ENCODE assay signal across 18 cellular contexts in genomic region chr6:91575032-91575431, GRCh38.
DNase-seq lines count a peak whose midpoint lies in the region; ATAC-seq, FAIRE-seq and TF ChIP-seq lines count a peak whose summit lies in the region.
"Had no signal": no experiment of that assay in that cellular context is flagged by ENCODE, and none has a peak within 500 bp of the region (broad histone marks: within the 10 kb centered on the region; RNA-seq: fewer than 3 reads in every experiment).

No MANE protein-coding gene starts in this region.

- H3K4me1 ChIP-seq in mesenchymal stem cell (ENCODE audit: control insufficient read depth, insufficient read depth, low read depth, low read length) = no peaks in the 10 kb centered on the region
- H3K4me1 ChIP-seq in CD4-positive, alpha-beta memory T cell (ENCODE audit: insufficient read depth, low read length) = no peaks in the 10 kb centered on the region
- H3K4me1 ChIP-seq: tibial nerve had no signal

- ATAC-seq in HG02798 (IDR thresholded peaks at IDR 0.05; ENCODE audit: poor library complexity, unreplicated experiment) (peak; percentile 77), HG03457 (IDR thresholded peaks at IDR 0.05; ENCODE audit: unreplicated experiment) (peak; percentile 94), esophagus mucosa (no peak)

- no peaks in the 10 kb centered on the region for H3K4me1 Mint-ChIP-seq in CD4-positive, alpha-beta memory T cell
- H3K4me1 Mint-ChIP-seq: IgD-negative memory B cell had no signal

- no peaks in the 10 kb centered on the region for H3K36me3 Mint-ChIP-seq in CD4-positive, alpha-beta memory T cell
- H3K36me3 Mint-ChIP-seq: IgD-negative memory B cell had no signal

- no peak overlapping the region for H3K23ac ChIP-seq in mesenchymal stem cell (ENCODE audit: low read length in 2 of 2)

- no peak overlapping the region for H4K8ac ChIP-seq in mesenchymal stem cell (ENCODE audit: low read length)

- H3K4me3 ChIP-seq in mesenchymal stem cell (ENCODE audit: insufficient read depth in 1 of 2, low read depth in 1 of 2, low read length in 2 of 2) = no peak overlapping the region
- no peak overlapping the region for H3K4me3 ChIP-seq in CD4-positive, alpha-beta memory T cell (ENCODE audit: low read length in 2 of 2)
- H3K4me3 ChIP-seq: cardiac muscle cell, tibial nerve had no signal

- H3K4me2 ChIP-seq in mesenchymal stem cell (ENCODE audit: low read length, poor library complexity, severe bottlenecking) = no peak overlapping the region

- no peaks in the 10 kb centered on the region for H3K27me3 Mint-ChIP-seq in CD4-positive, alpha-beta memory T cell
- H3K27me3 Mint-ChIP-seq: IgD-negative memory B cell had no signal

- no CpG with 5 or more reads among the region's 1 CpG for WGBS in mesenchymal stem cell

- H3K4ac ChIP-seq in mesenchymal stem cell (ENCODE audit: low read depth in 1 of 2, low read length in 2 of 2) = no peak overlapping the region

- no peak overlapping the region for H2AFZ ChIP-seq in mesenchymal stem cell (ENCODE audit: low read depth, low read length)

- H2BK15ac ChIP-seq in mesenchymal stem cell (ENCODE audit: low read depth, poor library complexity, severe bottlenecking) = no peak overlapping the region

- DNase-seq in GM19239 (ENCODE audit: insufficient read length, low spot score) = no peak
- peak; percentile 32 for DNase-seq in mesenchymal stem cell
- no peak for DNase-seq in CD4-positive, alpha-beta memory T cell
- DNase-seq in H54 (ENCODE audit: insufficient read length, low spot score) = no peak
- no peak for DNase-seq in UCSD-AML1 (lab: John Stamatoyannopoulos, UW; ENCODE audit: unreplicated experiment)
- DNase-seq: activated CD8-positive, alpha-beta memory T cell treated with anti-CD3 and anti-CD28 coated beads for 24 hours; GF-D8; mesendoderm; NCI-H1092 treated with DMSO at 0.1 percent for 48 hours; nucleus accumbens had no signal

- no peak for TF ChIP-seq POLR2A in H54 (IDR thresholded peaks at IDR 0.05; ENCODE audit: low read depth, low read length)

- no peak overlapping the region for H3K14ac ChIP-seq in mesenchymal stem cell (ENCODE audit: low read length in 2 of 2)

- H2BK12ac ChIP-seq in mesenchymal stem cell (ENCODE audit: low read length in 2 of 2) = no peak overlapping the region

- POLR2A ChIA-PET in CD4-positive, alpha-beta memory T cell (lab: Charles Lee; ENCODE audit: partially characterized antibody) = no interaction called here

- H4K91ac ChIP-seq in mesenchymal stem cell (ENCODE audit: low read length) = no peak overlapping the region

- no peak overlapping the region for H3K27ac Mint-ChIP-seq in CD4-positive, alpha-beta memory T cell
- H3K27ac Mint-ChIP-seq: IgD-negative memory B cell; T-helper 1 cell treated with Interleukin-12 subunit alpha and Interleukin-12 subunit beta and Interleukin-4 antibody, amounts not matched to agents 30 μg/mL and 1 μg/mL, for 36 hours had no signal

- H3K27me3 ChIP-seq in mesenchymal stem cell (ENCODE audit: control insufficient read depth in 1 of 2, insufficient read depth in 1 of 2, low read length in 2 of 2) = no peaks in the 10 kb centered on the region
- no peaks in the 10 kb centered on the region for H3K27me3 ChIP-seq in CD4-positive, alpha-beta memory T cell (ENCODE audit: insufficient read depth, low read length)
- H3K27me3 ChIP-seq: cardiac muscle cell, tibial nerve had no signal

- no peak overlapping the region for H2BK5ac ChIP-seq in mesenchymal stem cell (ENCODE audit: low read depth, low read length, poor library complexity, severe bottlenecking)

- intact Hi-C loops in CD4-positive, alpha-beta memory T cell (cut with micrococcal nuclease) = no loop called here

- FAIRE-seq in GM19239 (lab: Jason Lieb, UNC) (peak; percentile 57), H54 (lab: Jason Lieb, UNC) (no peak)
- FAIRE-seq: endothelial cell of umbilical vein had no signal

- H3K9ac ChIP-seq in mesenchymal stem cell (ENCODE audit: low read length) = no peak overlapping the region

- no peaks in the 10 kb centered on the region for H3K36me3 ChIP-seq in mesenchymal stem cell (ENCODE audit: control insufficient read depth in 1 of 2, insufficient read depth in 2 of 2, low read depth in 1 of 2, low read length in 2 of 2)
- H3K36me3 ChIP-seq in CD4-positive, alpha-beta memory T cell (ENCODE audit: insufficient read depth, low read length) = no peaks in the 10 kb centered on the region
- H3K36me3 ChIP-seq: cardiac muscle cell, tibial nerve had no signal

- no peak overlapping the region for H2BK120ac ChIP-seq in mesenchymal stem cell (ENCODE audit: low read depth, low read length)

- H3K18ac ChIP-seq in mesenchymal stem cell (ENCODE audit: low read depth in 1 of 2, low read length in 2 of 2) = no peak overlapping the region

- no peaks in the 10 kb centered on the region for H3K9me3 ChIP-seq in mesenchymal stem cell (ENCODE audit: control insufficient read depth, low read length)
- no peaks in the 10 kb centered on the region for H3K9me3 ChIP-seq in CD4-positive, alpha-beta memory T cell (ENCODE audit: control insufficient read depth in 1 of 2, low read length in 2 of 2)
- H3K9me3 ChIP-seq: tibial nerve had no signal

- H3K79me1 ChIP-seq in mesenchymal stem cell (replicated peaks; ENCODE audit: low read length, poor library complexity, severe bottlenecking) = no peaks in the 10 kb centered on the region

- CTCF ChIA-PET in CD4-positive, alpha-beta memory T cell (lab: Charles Lee; ENCODE audit: partially characterized antibody) = no interaction called here

- peaks cover 0 to 7% (median 0%) of the 10 kb centered on the region in 8 donors for H3K9me3 Mint-ChIP-seq in CD4-positive, alpha-beta memory T cell
- H3K9me3 Mint-ChIP-seq: T-helper 1 cell treated with Interleukin-12 subunit alpha and Interleukin-12 subunit beta and Interleukin-4 antibody, amounts not matched to agents 30 μg/mL and 1 μg/mL, for 36 hours had no signal

- no peak overlapping the region for H3K27ac ChIP-seq in mesenchymal stem cell (ENCODE audit: low read length, poor library complexity, severe bottlenecking)
- no peak overlapping the region for H3K27ac ChIP-seq in CD4-positive, alpha-beta memory T cell (ENCODE audit: low read depth, low read length)
- H3K27ac ChIP-seq: cardiac muscle cell, tibial nerve had no signal

- H3K4me3 Mint-ChIP-seq in CD4-positive, alpha-beta memory T cell = no peak overlapping the region
- H3K4me3 Mint-ChIP-seq: IgD-negative memory B cell; T-helper 1 cell treated with Interleukin-12 subunit alpha and Interleukin-12 subunit beta and Interleukin-4 antibody, amounts not matched to agents 30 μg/mL and 1 μg/mL, for 36 hours had no signal

- no peak overlapping the region for H2AK5ac ChIP-seq in mesenchymal stem cell (ENCODE audit: low read length, severe bottlenecking)
